Comparison of ENCODE assay signal across 8 cellular contexts in the genomic region with DNA sequence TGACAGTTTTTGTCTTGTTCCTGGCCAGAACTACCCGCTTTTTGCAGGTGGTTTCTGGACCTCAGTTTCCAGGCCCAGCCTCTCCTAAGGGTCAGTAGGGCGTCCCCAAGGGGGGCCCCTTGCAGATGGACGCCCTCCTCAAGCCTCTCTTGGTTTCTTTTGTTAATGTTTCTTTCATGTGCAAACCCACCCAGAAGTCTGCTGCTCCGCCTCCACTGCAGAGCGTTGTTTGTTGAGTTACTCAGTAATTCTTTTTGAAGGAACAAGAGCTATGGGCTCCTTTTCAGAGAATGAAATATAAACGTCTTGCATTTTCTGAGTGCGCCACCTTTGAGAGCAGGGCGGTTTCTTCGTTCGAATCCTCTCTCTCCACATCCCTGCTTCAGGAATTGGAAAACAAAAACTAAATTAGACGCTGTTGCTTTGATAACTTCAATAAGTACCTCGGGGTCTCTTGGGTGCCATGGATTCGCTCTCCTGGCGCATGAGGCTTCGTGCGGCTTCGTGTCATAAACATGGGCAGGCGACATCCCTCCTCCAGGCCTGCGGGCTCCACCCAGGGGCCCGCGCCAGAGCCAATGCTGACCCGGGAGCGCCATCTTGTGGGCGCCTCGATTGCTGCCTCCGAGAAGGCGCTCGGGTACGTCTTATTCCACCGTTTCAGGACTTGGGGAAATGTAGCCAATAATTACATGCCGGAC. TPM values are rescaled to one million over a fixed set of nuclear protein-coding genes. Genes with fewer than 3 reads are reported as not detected.
DNase-seq lines count a peak whose midpoint lies in the region; ATAC-seq, FAIRE-seq and TF ChIP-seq lines count a peak whose summit lies in the region.

No MANE protein-coding gene starts in this region.

- H3K27me3 ChIP-seq in mammary epithelial cell (ENCODE audit: insufficient read depth, low read length) (peaks cover 2% of the 10 kb centered on the region), keratinocyte (ENCODE audit: control insufficient read depth, extremely low read depth, insufficient read depth, low read length) (peaks cover 5% of the 10 kb centered on the region)

- no peak overlapping the region for H3K4me3 Mint-ChIP-seq in activated B cell treated with CpG ODN at 0.5 μM for 24 hours

- H3K4me1 ChIP-seq in mammary epithelial cell (ENCODE audit: insufficient read depth, low read length): no peaks in the 10 kb centered on the region
- no peaks in the 10 kb centered on the region for H3K4me1 ChIP-seq in keratinocyte (ENCODE audit: control insufficient read depth, extremely low read depth, insufficient read depth, low read length)

- ATAC-seq in HG03039 (IDR thresholded peaks at IDR 0.05; ENCODE audit: unreplicated experiment): peak; percentile 87
- ATAC-seq in activated B cell treated with CpG ODN at 0.5 μM for 24 hours (ENCODE audit: low read depth): peak; percentile 88

- peak overlapping the region; percentile 73 for H2AFZ ChIP-seq in mammary epithelial cell (ENCODE audit: low read depth, low read length)
- H2AFZ ChIP-seq in keratinocyte (ENCODE audit: control insufficient read depth, low read length): no peak overlapping the region

- H3K36me3 ChIP-seq in mammary epithelial cell (ENCODE audit: insufficient read depth, low read length): no peaks in the 10 kb centered on the region
- H3K36me3 ChIP-seq in keratinocyte (ENCODE audit: control insufficient read depth in 2 of 2, extremely low read depth in 1 of 2, insufficient read depth in 2 of 2, low read length in 2 of 2): no peaks in the 10 kb centered on the region

- intact Hi-C loops in activated B cell treated with CpG ODN at 0.5 μM for 24 hours (cut with micrococcal nuclease): loop anchor here (1.0 to 2.0 kb wide), 2 partner anchors 508 to 846 kb away; no protein-coding TSS in a partner anchor
- intact Hi-C loops in mammary epithelial cell (cut with micrococcal nuclease): loop anchor here (1.0 to 10.0 kb wide), 4 partner anchors 30 to 1100 kb away; no protein-coding TSS in a partner anchor

- no peaks in the 10 kb centered on the region for H3K36me3 Mint-ChIP-seq in activated B cell treated with CpG ODN at 0.5 μM for 24 hours (ENCODE audit: low read depth)

- H3K9me1 ChIP-seq in keratinocyte (ENCODE audit: control insufficient read depth, extremely low read depth, insufficient read depth, low read length): no peaks in the 10 kb centered on the region

- dilution Hi-C loops in mammary epithelial cell (cut with HindIII; ENCODE audit: low sequenced_read_pairs): no loop called here
- dilution Hi-C loops in keratinocyte (cut with MboI; ENCODE audit: extremely low pct_ligation_motif_present, low sequenced_read_pairs): no loop called here

- in situ Hi-C loops in mammary epithelial cell (cut with MboI; ENCODE audit: low sequenced_read_pairs in 2 of 2): loop anchor here in 1 of 2 donors (25.0 kb wide), 1 partner anchor 507 kb away; no protein-coding TSS in a partner anchor

- no TSS peak for BruUV-seq in mammary epithelial cell (replicated peaks; lab: Mats Ljungman, UMichigan)

- no peaks in the 10 kb centered on the region for H3K9me3 ChIP-seq in mammary epithelial cell (replicated peaks; ENCODE audit: insufficient read depth, low read length)
- no peaks in the 10 kb centered on the region for H3K9me3 ChIP-seq in keratinocyte (ENCODE audit: control insufficient read depth, low read depth, low read length)

- TF ChIP-seq CTCF in activated B cell treated with CpG ODN at 0.5 μM for 24 hours (IDR thresholded peaks at IDR 0.05): no peak
- TF ChIP-seq CTCF in mammary epithelial cell (conservative IDR thresholded peaks at IDR 0.05 in 1 of 2, IDR thresholded peaks at IDR 0.05 in 1 of 2; ENCODE audit: extremely low read depth in 1 of 2, insufficient read depth in 1 of 2, low read depth in 1 of 2, low read length in 2 of 2): peak; percentile 78 to 96
- peak; percentile 82 to 97 (median 84) for TF ChIP-seq CTCF in keratinocyte (optimal IDR thresholded peaks at IDR 0.05 in 1 of 3, IDR thresholded peaks at IDR 0.05 in 1 of 3, conservative IDR thresholded peaks at IDR 0.05 in 1 of 3; ENCODE audit: extremely low read depth in 1 of 3, insufficient read depth in 2 of 3, low read length in 3 of 3)

- CTCF ChIA-PET in activated B cell treated with CpG ODN at 0.5 μM for 24 hours (lab: Charles Lee): interaction anchor here (0.5 to 1.6 kb wide), 7 partner anchors 11 to 1421 kb away, joined by 3 to 5 read pairs (median 4); no protein-coding TSS in a partner anchor
- CTCF ChIA-PET in mammary epithelial cell (lab: Charles Lee; ENCODE audit: low non-redundant PET): interaction anchor here (0.6 kb wide), 2 partner anchors 228 to 472 kb away, joined by 3 read pairs; no protein-coding TSS in a partner anchor

- H3K79me2 ChIP-seq in mammary epithelial cell (ENCODE audit: insufficient read depth, low read length) (no peaks in the 10 kb centered on the region), keratinocyte (ENCODE audit: control insufficient read depth, insufficient read depth, low read length) (no peaks in the 10 kb centered on the region)

- H3K4me1 Mint-ChIP-seq in activated B cell treated with CpG ODN at 0.5 μM for 24 hours: peaks cover 5% of the 10 kb centered on the region

- peaks cover 12% of the 10 kb centered on the region for H3K27me3 Mint-ChIP-seq in activated B cell treated with CpG ODN at 0.5 μM for 24 hours

- 51% methylated on average over 11 of the region's 31 CpGs for WGBS in mammary epithelial cell (ENCODE audit: low coverage, missing lambda C conversion rate)

- no peaks in the 10 kb centered on the region for H4K20me1 ChIP-seq in mammary epithelial cell (ENCODE audit: insufficient read depth, low read length)
- H4K20me1 ChIP-seq in keratinocyte (ENCODE audit: control insufficient read depth, extremely low read depth, insufficient read depth, low read length): no peaks in the 10 kb centered on the region

- no peak for FAIRE-seq in keratinocyte (lab: Jason Lieb, UNC)

- H3K4me3 ChIP-seq in mammary epithelial cell (replicated peaks in 1 of 3; ENCODE audit: insufficient read depth in 1 of 3, low read depth in 2 of 3, low read length in 3 of 3) (peak overlapping the region in 2 of 3 experiments; percentile 8 to 21), keratinocyte (ENCODE audit: control insufficient read depth in 2 of 3, extremely low read depth in 1 of 3, insufficient read depth in 2 of 3, low read depth in 1 of 3, low read length in 3 of 3) (peak overlapping the region in 1 of 3 experiments; percentile 19)

- peak overlapping the region; percentile 60 for H3K4me2 ChIP-seq in mammary epithelial cell (ENCODE audit: insufficient read depth, low read depth, low read length)
- peak overlapping the region; percentile 46 for H3K4me2 ChIP-seq in keratinocyte (ENCODE audit: control insufficient read depth, extremely low read depth, insufficient read depth, low read depth, low read length)

- H3K27ac ChIP-seq in mammary epithelial cell (ENCODE audit: insufficient read depth, low read depth, low read length): no peak overlapping the region
- no peak overlapping the region for H3K27ac ChIP-seq in keratinocyte (ENCODE audit: control insufficient read depth, insufficient read depth, low read length)

- DNase-seq in NCI-H2081 (lab: John Stamatoyannopoulos, UW) (peak; percentile 67 to 71), NCI-H2081 treated with DMSO at 0.1 percent for 48 hours (lab: John Stamatoyannopoulos, UW) (no peak), NCI-H2196 treated with DMSO at 0.1 percent for 48 hours (lab: John Stamatoyannopoulos, UW; ENCODE audit: unreplicated experiment) (peak; percentile 39), activated B cell treated with CpG ODN at 0.5 μM for 24 hours (peak; percentile 63), mammary epithelial cell (peak; percentile 56), keratinocyte (ENCODE audit: low read depth, low spot score) (no peak)
- peak; percentile 65 to 79 for DNase-seq in stimulated activated CD4-positive, alpha-beta T cell treated with anti-CD3 and anti-CD28 coated beads, Interleukin-15, amount 100 ng/mL, for 48 hours (ENCODE audit: low read depth in 2 of 2)

- H3K27ac Mint-ChIP-seq in activated B cell treated with CpG ODN at 0.5 μM for 24 hours: no peak overlapping the region

- POLR2A ChIA-PET in activated B cell treated with CpG ODN at 0.5 μM for 24 hours (lab: Charles Lee): interaction anchor here (0.7 kb wide), 1 partner anchor 74 kb away, joined by 5 read pairs; no protein-coding TSS in a partner anchor

- H3K9ac ChIP-seq in mammary epithelial cell (ENCODE audit: insufficient read depth, low read length) (no peak overlapping the region), keratinocyte (ENCODE audit: control insufficient read depth, extremely low read depth, insufficient read depth, low read length) (no peak overlapping the region)

- no peaks in the 10 kb centered on the region for H3K9me3 Mint-ChIP-seq in activated B cell treated with CpG ODN at 0.5 μM for 24 hours

RNA-seq across cellular contexts. Expression of a gene that starts 38.3 kb away (rescaled TPM):
- total RNA-seq in activated B cell treated with CpG ODN at 0.5 μM for 24 hours (not detected in 2 replicates), mammary epithelial cell (under 1 TPM in 1 of 2 donors, not detected in 1; 0.33 TPM)
- polyA plus RNA-seq in mammary epithelial cell (not detected), keratinocyte (not detected in 3 replicates)
- polyA minus RNA-seq in mammary epithelial cell (not detected), keratinocyte (not detected in 3 replicates)
- polyA plus RNA-seq in keratinocyte (2011; ENCODE audit: low read depth): not detected
- not detected in 2 replicates for polyA plus RNA-seq in keratinocyte (2011; cell fraction: cytosol; rRNA removed)
- polyA plus RNA-seq in keratinocyte (2011; cell fraction: nucleus; rRNA removed): not detected in 2 replicates
- polyA plus RNA-seq in keratinocyte (2012; ENCODE audit: low replicate concordance): 0.25 TPM in 1 of 2 replicates, not detected in the other
- not detected for polyA minus RNA-seq in keratinocyte (2011; cell fraction: cytosol; rRNA and poly(A)+ RNA removed)
- not detected in 2 replicates for polyA minus RNA-seq in keratinocyte (2011; cell fraction: nucleus; rRNA and poly(A)+ RNA removed)

Comparison
In these comparisons a context has a peak if more than half of its experiments do, and no peak if none do; other contexts are left out.
1. DNase-seq: peak in NCI-H2081 (2 of 2), NCI-H2196 treated with DMSO at 0.1 percent for 48 hours (single experiment), activated B cell treated with CpG ODN at 0.5 μM for 24 hours (single experiment), mammary epithelial cell (single experiment) and stimulated activated CD4-positive, alpha-beta T cell treated with anti-CD3 and anti-CD28 coated beads, Interleukin-15, amount 100 ng/mL, for 48 hours (2 of 2); none in NCI-H2081 treated with DMSO at 0.1 percent for 48 hours (single experiment) and keratinocyte (single experiment).